Comparison of ENCODE assay signal across 17 cellular contexts in the genomic region with DNA sequence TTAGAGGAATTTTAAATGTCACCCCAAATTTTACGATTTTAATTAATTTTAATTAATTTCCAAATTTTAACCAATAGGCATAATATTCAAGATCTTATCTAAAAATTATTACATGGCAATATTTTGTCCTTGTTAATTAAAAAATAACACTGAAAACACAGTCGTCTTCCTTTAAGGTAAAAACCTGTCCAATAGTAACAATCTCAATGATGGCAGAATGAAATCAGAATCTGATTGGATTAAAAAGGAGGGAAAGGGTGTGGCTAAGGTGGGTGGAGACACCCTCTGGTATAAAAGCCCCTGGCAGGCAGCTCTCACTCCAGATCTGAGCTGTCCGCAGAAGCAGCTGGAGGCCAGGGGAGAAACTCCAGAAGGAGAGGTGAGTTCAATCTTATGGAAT. TPM values are rescaled to one million over a fixed set of nuclear protein-coding genes. Genes with fewer than 3 reads are reported as not detected.
"Had no signal": no experiment of that assay in that cellular context is flagged by ENCODE, and none has a peak within 500 bp of the region (broad histone marks: within the 10 kb centered on the region; RNA-seq: fewer than 3 reads in every experiment).

A gene (plus strand): TSS at position 301 of the 400 bp plus-strand sequence. CDS start 2,704 bp downstream, outside the sequence.

RNA-seq across cellular contexts. Expression of the gene that starts here (rescaled TPM):
- total RNA-seq: activated B cell treated with CpG ODN at 0.5 μM for 24 hours; activated CD4-positive, alpha-beta memory T cell treated with anti-CD3 and anti-CD28 coated beads for 36 hours; activated CD4-positive, alpha-beta T cell treated with anti-CD3 and anti-CD28 coated beads, Interleukin-2, amount 10 ng/mL, durations not matched to agents 24 days and 14 days; activated CD8-positive, alpha-beta memory T cell treated with anti-CD3 and anti-CD28 coated beads for 36 hours; activated CD8-positive, alpha-beta T cell treated with anti-CD3 and anti-CD28 coated beads for 36 hours; activated naive CD4-positive, alpha-beta T cell treated with anti-CD3 and anti-CD28 coated beads for 36 hours; activated naive CD4-positive, alpha-beta T cell treated with anti-CD3 and anti-CD28 coated beads, Interleukin-2, amount 50 U/mL, for 72 hours; activated naive CD8-positive, alpha-beta T cell treated with anti-CD3 and anti-CD28 coated beads for 36 hours; activated T-cell treated with anti-CD3 and anti-CD28 coated beads, Interleukin-2, amount 50 U/mL, for 4 hours; activated T-cell treated with anti-CD3 and anti-CD28 coated beads, Interleukin-2, amount 50 U/mL, for 72 hours; activated T-helper 1 cell treated with anti-CD3 and anti-CD28 coated beads, Interleukin-12 subunit alpha, Interleukin-12 subunit beta, Interleukin-2, Interleukin-4 antibody, amounts not matched to agents 30 ng/mL and 10 ng/mL and 1 ng/mL, durations not matched to agents 14 hours and 24 hours and 36 hours; activated T-helper 17 cell treated with anti-CD3 and anti-CD28 coated beads, Interleukin-2, amount 50 U/mL, for 72 hours; aorta; body of pancreas; breast epithelium; cerebellum had no signal
- polyA plus RNA-seq: adrenal gland, aorta had no signal
